In the genomic region with DNA sequence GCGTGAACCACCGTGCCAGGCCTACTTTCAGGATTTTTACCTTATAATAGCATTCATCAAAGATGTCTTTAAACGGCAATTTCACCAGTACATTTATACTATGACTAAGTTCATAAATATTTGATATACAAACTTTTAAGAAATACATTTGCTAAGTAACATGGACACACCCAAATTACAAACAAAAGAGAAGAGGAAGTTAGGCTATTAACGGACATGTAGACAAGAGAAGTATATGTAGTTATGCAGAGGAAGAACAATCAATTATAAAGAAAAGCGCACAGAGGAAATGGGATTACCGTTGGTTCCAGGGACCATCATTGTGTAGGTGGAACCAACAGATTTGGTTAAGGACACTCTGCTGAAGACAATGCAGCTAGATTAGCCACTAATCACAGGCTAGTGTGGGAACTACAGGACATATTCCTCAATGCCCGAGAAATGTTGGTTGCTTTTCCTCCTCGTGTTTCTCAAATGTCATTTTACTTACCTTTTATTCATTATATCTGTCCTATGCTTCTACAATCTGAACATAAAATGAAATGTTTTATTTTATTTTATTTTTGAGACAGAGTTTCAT, we compare ENCODE assay signal across 17 cellular contexts. TPM values are rescaled to one million over a fixed set of nuclear protein-coding genes. Genes with fewer than 3 reads are reported as not detected.
DNase-seq lines count a peak whose midpoint lies in the region; ATAC-seq and TF ChIP-seq lines count a peak whose summit lies in the region.
"Had no signal": no experiment of that assay in that cellular context is flagged by ENCODE, and none has a peak within 500 bp of the region (broad histone marks: within the 10 kb centered on the region; RNA-seq: fewer than 3 reads in every experiment).

No MANE protein-coding gene starts in this region.

- no peak overlapping the region for H3K4me2 ChIP-seq in osteoblast (ENCODE audit: insufficient read depth, low read length)

- no peak overlapping the region for H3K4me3 ChIP-seq in A673 (ENCODE audit: low read depth, low read length, poor library complexity, severe bottlenecking)
- no peak overlapping the region for H3K4me3 ChIP-seq in astrocyte of the spinal cord (ENCODE audit: low read depth, low read length)
- H3K4me3 ChIP-seq in lower lobe of right lung: no peak overlapping the region
- no peak overlapping the region for H3K4me3 ChIP-seq in osteoblast (ENCODE audit: insufficient read depth, low read length)
- H3K4me3 ChIP-seq in esophagus muscularis mucosa: no peak overlapping the region
- H3K4me3 ChIP-seq: left ventricle myocardium inferior, sigmoid colon had no signal

- no peak for TF ChIP-seq POLR2A in esophagus muscularis mucosa (IDR thresholded peaks at IDR 0.05; ENCODE audit: low read depth)

- no peaks in the 10 kb centered on the region for H3K4me1 ChIP-seq in A673 (ENCODE audit: insufficient read depth, low read length, poor library complexity, severe bottlenecking)
- no peaks in the 10 kb centered on the region for H3K4me1 ChIP-seq in lower lobe of right lung
- H3K4me1 ChIP-seq in osteoblast (ENCODE audit: insufficient read depth, low read length): no peaks in the 10 kb centered on the region
- peaks cover 0 to 9% (median 4%) of the 10 kb centered on the region in 4 donors for H3K4me1 ChIP-seq in esophagus muscularis mucosa
- H3K4me1 ChIP-seq: left ventricle myocardium inferior had no signal

- H3K27me3 ChIP-seq in A673 (replicated peaks; ENCODE audit: insufficient read depth, low read depth, low read length, poor library complexity) (no peaks in the 10 kb centered on the region), lower lobe of right lung (ENCODE audit: low read depth) (no peaks in the 10 kb centered on the region), osteoblast (ENCODE audit: insufficient read depth, low read length) (no peaks in the 10 kb centered on the region), esophagus muscularis mucosa (no peaks in the 10 kb centered on the region)
- H3K27me3 ChIP-seq: sigmoid colon had no signal

- intact Hi-C loops in A673 (cut with micrococcal nuclease; ENCODE audit: unreplicated experiment) (no loop called here), lower lobe of right lung (cut with DNase I) (no loop called here), sciatic nerve (cut with DNase I) (no loop called here), esophagus muscularis mucosa (cut with DNase I) (no loop called here)

- 68% methylated on average over 8 of the region's 8 CpGs for WGBS in esophagus muscularis mucosa

- TF ChIP-seq EP300 in esophagus muscularis mucosa (IDR thresholded peaks at IDR 0.05): no peak

- H3K36me3 ChIP-seq in A673 (ENCODE audit: insufficient read depth, low read length, poor library complexity, severe bottlenecking) (no peaks in the 10 kb centered on the region), lower lobe of right lung (no peaks in the 10 kb centered on the region), osteoblast (ENCODE audit: insufficient read depth, low read length) (no peaks in the 10 kb centered on the region), esophagus muscularis mucosa (no peaks in the 10 kb centered on the region)
- H3K36me3 ChIP-seq: left ventricle myocardium inferior, sigmoid colon had no signal

- in situ Hi-C loops in astrocyte of the spinal cord (cut with HindIII; ENCODE audit: low sequenced_read_pairs): no loop called here

- ATAC-seq in lower lobe of right lung (peak; percentile 45 to 54), sciatic nerve (no peak), HG02623 (IDR thresholded peaks at IDR 0.05; ENCODE audit: unreplicated experiment) (no peak)
- ATAC-seq: naive thymus-derived CD8-positive, alpha-beta T cell; WTC11 had no signal

- H3K27ac ChIP-seq in A673 (ENCODE audit: low read depth, low read length, poor library complexity, severe bottlenecking): no peak overlapping the region
- no peak overlapping the region for H3K27ac ChIP-seq in lower lobe of right lung
- no peak overlapping the region for H3K27ac ChIP-seq in osteoblast (ENCODE audit: low read depth, low read length)
- no peak overlapping the region for H3K27ac ChIP-seq in esophagus muscularis mucosa (replicated peaks in 1 of 4)
- H3K27ac ChIP-seq: left ventricle myocardium inferior, sigmoid colon had no signal

- POLR2A ChIA-PET in A673 (lab: Charles Lee; ENCODE audit: low non-redundant PET): no interaction called here

- CTCF ChIA-PET in A673 (lab: Charles Lee): no interaction called here

- no peaks in the 10 kb centered on the region for H3K79me2 ChIP-seq in osteoblast (ENCODE audit: insufficient read depth, low read length)

- H3K9me3 ChIP-seq in A673 (ENCODE audit: low read depth, low read length, poor library complexity, severe bottlenecking) (no peaks in the 10 kb centered on the region), lower lobe of right lung (no peaks in the 10 kb centered on the region), osteoblast (ENCODE audit: low read depth, low read length) (peaks cover 3% of the 10 kb centered on the region), esophagus muscularis mucosa (no peaks in the 10 kb centered on the region)
- H3K9me3 ChIP-seq: left ventricle myocardium inferior, sigmoid colon had no signal

- TF ChIP-seq CTCF in A673 (conservative IDR thresholded peaks at IDR 0.05; ENCODE audit: low read depth, low read length) (no peak), astrocyte of the spinal cord (IDR thresholded peaks at IDR 0.05; ENCODE audit: low read depth, low read length) (no peak), lower lobe of right lung (IDR thresholded peaks at IDR 0.05) (no peak), osteoblast (IDR thresholded peaks at IDR 0.05; ENCODE audit: extremely low read depth, low read depth, low read length) (no peak), esophagus muscularis mucosa (IDR thresholded peaks at IDR 0.05) (no peak)

- H4K20me1 ChIP-seq in osteoblast (ENCODE audit: insufficient read depth, low read length): no peaks in the 10 kb centered on the region

- DNase-seq in A673 (ENCODE audit: low spot score) (peak; percentile 61), HT-29 (ENCODE audit: low spot score) (peak; percentile 31), astrocyte of the spinal cord (ENCODE audit: low read depth, low spot score) (peak; percentile 17), lower lobe of right lung (no peak), sciatic nerve (ENCODE audit: low spot score) (no peak), osteoblast (ENCODE audit: insufficient read length, low spot score, missing footprints) (no peak), esophagus muscularis mucosa (ENCODE audit: extremely low spot score) (no peak)
- DNase-seq: DMS 273 treated with DMSO at 0.1 percent for 48 hours; hypothalamus; left ventricle myocardium inferior; naive thymus-derived CD8-positive, alpha-beta T cell; NCI-H1092 treated with DMSO at 0.1 percent for 48 hours; NCI-H2171 treated with DMSO at 0.1 percent for 48 hours; sigmoid colon; stimulated activated CD4-positive, alpha-beta T cell treated with anti-CD3 and anti-CD28 coated beads, Interleukin-4, amount 100 ng/mL, for 4 hours had no signal

- no TSS peak for BruUV-seq in A673 (replicated peaks; lab: Mats Ljungman, UMichigan)

- no peak overlapping the region for H2AFZ ChIP-seq in osteoblast (ENCODE audit: low read length)

RNA-seq across cellular contexts. Expression of gene PKP2, which starts 24.0 kb away (rescaled TPM):
- total RNA-seq in A673 (2021) (3.8 and 5.3 TPM in 2 replicates), lower lobe of right lung (3.0 TPM), sciatic nerve (25.9 TPM), osteoblast (under 0.01 and 0.29 TPM in 2 replicates), esophagus muscularis mucosa (1 to 10 TPM; 1.2 to 1.5 (median 1.3) TPM)
- total RNA-seq in HT-29 (2014; rRNA removed; shearing (Covaris generic)): 34.0 and 34.4 TPM in 2 replicates
- total RNA-seq: naive thymus-derived CD8-positive, alpha-beta T cell had no signal

Comparison
In these comparisons a context has a peak if more than half of its experiments do, and no peak if none do; other contexts are left out.
1. DNase-seq: peak in A673 (single experiment), HT-29 (single experiment) and astrocyte of the spinal cord (single experiment); none in lower lobe of right lung (single experiment), sciatic nerve (single experiment), osteoblast (single experiment) and esophagus muscularis mucosa (single experiment).
2. ATAC-seq: peak in lower lobe of right lung (2 of 2); none in sciatic nerve (single experiment) and HG02623 (single experiment).